25 cellular contexts compared by ENCODE assay signal in the genomic region with DNA sequence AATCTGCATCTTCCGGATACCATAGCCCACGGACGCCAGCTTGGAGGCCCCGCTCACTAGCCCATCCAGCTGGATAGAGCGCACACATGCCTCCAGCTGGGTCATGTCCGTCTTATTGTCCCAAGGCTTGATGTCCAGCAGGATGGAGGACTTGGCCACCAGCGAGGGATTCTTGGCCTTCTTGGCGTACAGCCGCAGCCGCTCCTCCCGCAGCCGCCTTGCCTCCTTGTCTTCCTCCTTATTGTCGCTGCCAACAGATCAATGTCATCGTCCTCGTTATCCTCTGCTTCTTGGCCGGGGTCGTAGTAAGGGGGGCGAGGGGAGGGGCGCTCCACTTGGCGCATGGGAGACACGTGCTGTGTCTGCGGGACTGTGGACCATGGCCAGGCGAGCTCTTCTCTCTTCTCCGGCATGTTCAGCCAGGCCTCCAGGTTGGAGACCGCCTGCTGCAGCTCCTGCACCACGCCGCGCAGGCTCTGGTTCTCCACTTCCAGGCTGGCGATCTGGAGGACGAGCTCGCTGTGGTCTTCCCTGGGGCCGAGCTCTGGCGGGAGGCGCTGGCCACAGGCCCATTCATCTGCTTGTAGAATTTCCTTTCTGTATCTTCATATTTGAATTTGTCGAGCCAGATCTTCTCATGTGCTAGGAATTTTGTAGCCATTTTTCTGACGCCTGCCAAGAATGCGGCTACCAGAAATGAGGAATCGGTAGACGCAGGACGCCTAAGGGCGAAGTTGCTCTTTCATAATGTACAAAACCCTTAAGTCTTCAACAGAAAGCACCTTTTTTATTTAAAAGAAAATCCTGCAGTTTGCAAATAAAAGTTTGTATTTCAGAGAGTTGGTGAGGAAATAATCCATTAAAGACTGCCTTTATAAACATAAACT.
DNase-seq lines count a peak whose midpoint lies in the region; ATAC-seq, FAIRE-seq and TF ChIP-seq lines count a peak whose summit lies in the region.
"Had no signal": no experiment of that assay in that cellular context is flagged by ENCODE, and none has a peak within 500 bp of the region (broad histone marks: within the 10 kb centered on the region; RNA-seq: fewer than 3 reads in every experiment).

No MANE protein-coding gene starts in this region.

- peak overlapping the region; percentile 73 for H4K8ac ChIP-seq in H1 (ENCODE audit: extremely low read depth, insufficient read depth, low read length)
- H4K8ac ChIP-seq in trophoblast cell (ENCODE audit: low read depth, low read length) = peak overlapping the region; percentile 8

- H3K14ac ChIP-seq in H1 (ENCODE audit: insufficient read length) (no peak overlapping the region), trophoblast cell (ENCODE audit: low read length) (no peak overlapping the region)

- POLR2A ChIA-PET in H1 (lab: Charles Lee; ENCODE audit: partially characterized antibody) = no interaction called here

- H4K12ac ChIP-seq in trophoblast cell (ENCODE audit: low read depth, low read length) = no peak overlapping the region

- no peak overlapping the region for H3K4me3 ChIP-seq in heart right ventricle
- no peak overlapping the region for H3K4me3 ChIP-seq in H1 (ENCODE audit: extremely low read depth in 1 of 4, insufficient read depth in 2 of 4, low read depth in 3 of 4, low read length in 4 of 4)
- peak overlapping the region; percentile 9 to 24 for H3K4me3 ChIP-seq in right atrium auricular region
- no peak overlapping the region for H3K4me3 ChIP-seq in trophoblast cell (ENCODE audit: low read depth, low read length)
- H3K4me3 ChIP-seq: BLaER1 treated with 17β-estradiol and CSF1 and Interleukin-3, amounts not matched to agents 10 nM and 100 nM; GM23248 had no signal

- H3K9ac ChIP-seq in H1 (replicated peaks in 1 of 4; ENCODE audit: extremely low read depth in 1 of 4, low read depth in 3 of 4, low read length in 3 of 4) (no peak overlapping the region), trophoblast cell (ENCODE audit: low read length) (no peak overlapping the region)
- H3K9ac ChIP-seq: BLaER1 treated with 17β-estradiol and CSF1 and Interleukin-3, amounts not matched to agents 10 nM and 100 nM; GM23248 had no signal

- no peak overlapping the region; the same call in 1 of the 2 replicates for H2BK12ac ChIP-seq in H1 (ENCODE audit: low read depth, low read length)
- H2BK12ac ChIP-seq in trophoblast cell (ENCODE audit: low read length) = no peak overlapping the region

- intact Hi-C loops in Right ventricle myocardium inferior (cut with DNase I) (no loop called here), heart right ventricle (cut with DNase I) (no loop called here)

- H2BK15ac ChIP-seq in H1 (ENCODE audit: low read length) = no peak overlapping the region; the same call in 1 of the 2 replicates

- H3K4ac ChIP-seq in H1 (replicated peaks; ENCODE audit: insufficient read length, low read depth, low read length) (no peak overlapping the region), trophoblast cell (ENCODE audit: low read depth, low read length) (no peak overlapping the region)

- TF ChIP-seq EP300 in H1 (IDR thresholded peaks at IDR 0.05; ENCODE audit: borderline replicate concordance in 1 of 2, low read depth in 2 of 2, low read length in 2 of 2) = no peak

- H3K9me3 ChIP-seq in heart right ventricle (no peaks in the 10 kb centered on the region), H1 (ENCODE audit: insufficient read depth in 2 of 2, low read depth in 1 of 2, low read length in 1 of 2) (no peaks in the 10 kb centered on the region), right atrium auricular region (no peaks in the 10 kb centered on the region), trophoblast cell (ENCODE audit: insufficient read depth, low read depth, low read length) (no peaks in the 10 kb centered on the region)
- H3K9me3 ChIP-seq: BLaER1 treated with 17β-estradiol and CSF1 and Interleukin-3, amounts not matched to agents 10 nM and 100 nM; Caco-2 had no signal

- no peak overlapping the region for H3K56ac ChIP-seq in H1 (replicated peaks; ENCODE audit: insufficient read length, low read depth, low read length)

- CTCF ChIA-PET in H1 (lab: Charles Lee; ENCODE audit: partially characterized antibody) = no interaction called here

- H3K27ac ChIP-seq in heart right ventricle (no peak overlapping the region), H1 (ENCODE audit: low read depth, low read length) (no peak overlapping the region), right atrium auricular region (no peak overlapping the region), trophoblast cell (ENCODE audit: low read depth, low read length) (no peak overlapping the region)
- H3K27ac ChIP-seq: BLaER1 treated with 17β-estradiol and CSF1 and Interleukin-3, amounts not matched to agents 10 nM and 100 nM; GM23248 had no signal

- WGBS in heart right ventricle, 2 donors = 89 to 92% methylated on average over 41 of the region's 41 CpGs
- 95% methylated on average over 38 of the region's 41 CpGs; no CpG with 5 or more reads in 1 of the 2 experiments for WGBS in H1 (ENCODE audit: extremely low coverage in 1 of 2, insufficient coverage in 1 of 2, insufficient read length in 1 of 2, insufficient replicate concordance in 2 of 2, low coverage in 1 of 2, low lambda C conversion rate in 2 of 2, missing lambda C conversion rate in 1 of 2), 2 experiments
- WGBS in trophoblast cell (ENCODE audit: extremely low coverage, insufficient coverage, insufficient read length) = no CpG with 5 or more reads among the region's 41 CpGs

- H4K91ac ChIP-seq in H1 (replicated peaks; ENCODE audit: insufficient read length, low read length) = peak overlapping the region; percentile 25
- H4K91ac ChIP-seq in trophoblast cell (ENCODE audit: low read depth, low read length) = no peak overlapping the region

- H3K79me1 ChIP-seq in H1 (ENCODE audit: low read depth, low read length) (no peaks in the 10 kb centered on the region), trophoblast cell (ENCODE audit: low read length) (no peaks in the 10 kb centered on the region)

- no peak for TF ChIP-seq RAD21 in H1 (IDR thresholded peaks at IDR 0.05 in 1 of 2, conservative IDR thresholded peaks at IDR 0.05 in 1 of 2; ENCODE audit: low read depth in 2 of 2, low read length in 2 of 2)

- H3K79me2 ChIP-seq in H1 (ENCODE audit: control insufficient read depth in 1 of 2, insufficient read depth in 2 of 2, low read length in 2 of 2) (no peaks in the 10 kb centered on the region), trophoblast cell (ENCODE audit: control insufficient read depth, insufficient read depth, low read length, poor library complexity) (no peaks in the 10 kb centered on the region)

- H4K20me1 ChIP-seq in H1 (replicated peaks in 1 of 2; ENCODE audit: control insufficient read depth in 1 of 2, insufficient read depth in 2 of 2, low read length in 2 of 2) = no peaks in the 10 kb centered on the region
- H4K20me1 ChIP-seq: BLaER1 treated with 17β-estradiol and CSF1 and Interleukin-3, amounts not matched to agents 10 nM and 100 nM had no signal

- H3K4me2 ChIP-seq in H1 (ENCODE audit: insufficient read depth in 1 of 2, low read depth in 2 of 2, low read length in 2 of 2) = no peak overlapping the region
- H3K4me2 ChIP-seq in trophoblast cell (ENCODE audit: low read length) = no peak overlapping the region
- H3K4me2 ChIP-seq: BLaER1 treated with 17β-estradiol and CSF1 and Interleukin-3, amounts not matched to agents 10 nM and 100 nM had no signal

- H2BK5ac ChIP-seq in H1 (ENCODE audit: low read depth, low read length) (no peak overlapping the region; the same call in 1 of the 2 replicates), trophoblast cell (ENCODE audit: low read depth, low read length, poor library complexity) (no peak overlapping the region)

- peak; percentile 60 for ATAC-seq in Right ventricle myocardium inferior
- ATAC-seq in heart right ventricle = no peak
- ATAC-seq in HG03469 (IDR thresholded peaks at IDR 0.05; ENCODE audit: unreplicated experiment) = no peak
- ATAC-seq: HCT116, Panc1 had no signal

- no peaks in the 10 kb centered on the region for H3K23me2 ChIP-seq in H1 (ENCODE audit: low read depth, low read length)

- no peak overlapping the region; the same call in 1 of the 2 replicates for H2BK20ac ChIP-seq in H1 (ENCODE audit: low read length)

- peak; percentile 73 for DNase-seq in Right ventricle myocardium inferior (ENCODE audit: missing footprints)
- DNase-seq in heart right ventricle = no peak
- DNase-seq in H1 (ENCODE audit: low read depth in 1 of 2, low spot score in 2 of 2) = no peak
- peak; percentile 58 for DNase-seq in right atrium auricular region (ENCODE audit: low spot score)
- DNase-seq in trophoblast cell = peak; percentile 92 to 98
- no peak for DNase-seq in amygdala (lab: John Stamatoyannopoulos, UW)
- no peak for DNase-seq in DMS53 treated with DMSO at 0.1 percent for 48 hours (lab: John Stamatoyannopoulos, UW; ENCODE audit: unreplicated experiment)
- DNase-seq: 8988T; Caco-2; DMS 273 treated with DMSO at 0.1 percent for 48 hours; DND-41; GM23248; MV-4-11; NCI-H1105 treated with DMSO at 0.1 percent for 48 hours; NCI-H2029 treated with DMSO at 0.1 percent for 48 hours; NCI-H2171; NCI-H345; NCI-H524; NCI-H774; NK-92 treated with Interleukin-12 subunit alpha and Interleukin-12 subunit beta, amount 100 ng/mL, for 24 hours had no signal

- H2AK5ac ChIP-seq in H1 (ENCODE audit: low read depth, low read length) (no peak overlapping the region), trophoblast cell (ENCODE audit: low read length) (no peak overlapping the region)

- H2AFZ ChIP-seq in H1 (ENCODE audit: low read length) (no peak overlapping the region), trophoblast cell (ENCODE audit: insufficient read depth, low read length, poor library complexity) (no peak overlapping the region)
- H2AFZ ChIP-seq: GM23248 had no signal

- TF ChIP-seq CTCF in heart right ventricle (IDR thresholded peaks at IDR 0.05) (no peak), H1 (IDR thresholded peaks at IDR 0.05; ENCODE audit: control extremely low read depth in 1 of 3, insufficient read depth in 1 of 3, low read depth in 1 of 3, low read length in 3 of 3) (no peak), right atrium auricular region (IDR thresholded peaks at IDR 0.05) (no peak)

- H3K18ac ChIP-seq in H1 (ENCODE audit: extremely low read depth, low read length) = no peak overlapping the region
- H3K18ac ChIP-seq in trophoblast cell (ENCODE audit: low read length) = no peak overlapping the region

- H3K27me3 ChIP-seq in heart right ventricle (no peaks in the 10 kb centered on the region), H1 (replicated peaks in 1 of 4; ENCODE audit: control insufficient read depth in 3 of 4, extremely low read depth in 1 of 4, insufficient read depth in 3 of 4, low read length in 3 of 4) (no peaks in the 10 kb centered on the region), right atrium auricular region (no peaks in the 10 kb centered on the region), trophoblast cell (ENCODE audit: insufficient read depth, low read length) (no peaks in the 10 kb centered on the region)
- H3K27me3 ChIP-seq: BLaER1 treated with 17β-estradiol and CSF1 and Interleukin-3, amounts not matched to agents 10 nM and 100 nM had no signal

- no peak for FAIRE-seq in H1 (lab: Jason Lieb, UNC)
- FAIRE-seq: GM12891 had no signal

- no peak for TF ChIP-seq POLR2A in H1 (IDR thresholded peaks at IDR 0.05; ENCODE audit: control extremely low read depth in 1 of 2, low read depth in 2 of 2, low read length in 2 of 2)

- no peak overlapping the region for H4K5ac ChIP-seq in H1 (ENCODE audit: insufficient read length, low read depth, low read length)

- H3K23ac ChIP-seq in H1 (ENCODE audit: insufficient read length) (no peak overlapping the region), trophoblast cell (ENCODE audit: low read length) (no peak overlapping the region)

- H3K4me1 ChIP-seq in heart right ventricle (no peaks in the 10 kb centered on the region), H1 (replicated peaks in 1 of 4; ENCODE audit: control insufficient read depth in 3 of 4, insufficient read depth in 4 of 4, low read length in 3 of 4) (peaks cover 0 to 6% (median 2%) of the 10 kb centered on the region in 4 experiments; a peak in 2 of 7 replicates), right atrium auricular region (no peaks in the 10 kb centered on the region), trophoblast cell (ENCODE audit: control insufficient read depth in 1 of 2, insufficient read depth in 2 of 2, low read length in 2 of 2) (peaks cover 2% of the 10 kb centered on the region in 2 experiments)
- H3K4me1 ChIP-seq: BLaER1 treated with 17β-estradiol and CSF1 and Interleukin-3, amounts not matched to agents 10 nM and 100 nM; Caco-2 had no signal

- H2BK120ac ChIP-seq in H1 (replicated peaks; ENCODE audit: low read depth, low read length) (no peak overlapping the region), trophoblast cell (ENCODE audit: insufficient read depth, low read length, poor library complexity) (no peak overlapping the region)

- H3K36me3 ChIP-seq in heart right ventricle (no peaks in the 10 kb centered on the region), H1 (ENCODE audit: control insufficient read depth in 2 of 4, insufficient read depth in 4 of 4, low read length in 3 of 4) (no peaks in the 10 kb centered on the region), right atrium auricular region (no peaks in the 10 kb centered on the region), trophoblast cell (ENCODE audit: control insufficient read depth in 1 of 2, insufficient read depth in 2 of 2, low read length in 2 of 2) (no peaks in the 10 kb centered on the region)
- H3K36me3 ChIP-seq: BLaER1 treated with 17β-estradiol and CSF1 and Interleukin-3, amounts not matched to agents 10 nM and 100 nM had no signal

Comparison
In these comparisons a context has a peak if more than half of its experiments do, and no peak if none do; other contexts are left out.
1. DNase-seq: peak in Right ventricle myocardium inferior (single experiment), right atrium auricular region (single experiment) and trophoblast cell (2 of 2); none in heart right ventricle (0 of 2), H1 (0 of 2), amygdala (0 of 56) and DMS53 treated with DMSO at 0.1 percent for 48 hours (single experiment).
2. H3K4me3 ChIP-seq: peak in right atrium auricular region (2 of 2); none in heart right ventricle (0 of 10), H1 (0 of 4) and trophoblast cell (single experiment).